ENCODE assay signal across 31 cellular contexts in the genomic region with DNA sequence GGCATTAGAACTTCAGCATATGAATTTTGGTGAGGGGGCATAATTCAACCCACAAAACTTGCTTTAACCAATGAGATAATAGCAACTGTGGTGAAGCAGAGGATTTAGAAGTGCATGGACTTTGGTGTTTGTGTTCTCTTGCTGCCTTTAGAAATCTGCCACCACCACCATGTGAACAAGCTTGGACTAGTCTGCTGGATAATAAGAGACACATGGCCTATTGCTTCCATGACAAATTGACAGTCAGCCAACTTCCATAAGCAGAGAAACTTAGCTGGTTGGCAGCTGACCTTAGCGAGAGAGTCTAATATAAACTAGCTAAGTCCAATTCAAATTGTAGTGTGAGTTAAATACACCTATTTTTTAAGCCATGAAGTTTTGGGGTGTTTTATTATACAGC.
A peak's percentile ranks its signal among the peaks of the same experiment; 100 is the strongest.
DNase-seq lines count a peak whose midpoint lies in the region; ATAC-seq and TF ChIP-seq lines count a peak whose summit lies in the region.
"Had no signal": no experiment of that assay in that cellular context is flagged by ENCODE, and none has a peak within 500 bp of the region (broad histone marks: within the 10 kb centered on the region; RNA-seq: fewer than 3 reads in every experiment).

No MANE protein-coding gene starts in this region.

- no peak for TF ChIP-seq CTCF in BE2C (IDR thresholded peaks at IDR 0.05; ENCODE audit: low read depth, low read length)
- TF ChIP-seq CTCF in GM23338 (conservative IDR thresholded peaks at IDR 0.05; ENCODE audit: low read depth in 2 of 2) = no peak

- no peaks in the 10 kb centered on the region for H3K9me2 ChIP-seq in GM23338 (ENCODE audit: insufficient read depth)

- H3K36me3 ChIP-seq in BE2C = no peaks in the 10 kb centered on the region
- no peaks in the 10 kb centered on the region for H3K36me3 ChIP-seq in GM23338 (ENCODE audit: insufficient read depth)
- H3K36me3 ChIP-seq: adrenal gland; BLaER1 treated with 17β-estradiol and CSF1 and Interleukin-3, amounts not matched to agents 10 nM and 100 nM; gastroesophageal sphincter; sigmoid colon; tibial artery; vagina had no signal

- no peaks in the 10 kb centered on the region for H3K27me3 ChIP-seq in BE2C
- no peaks in the 10 kb centered on the region for H3K27me3 ChIP-seq in GM23338 (ENCODE audit: insufficient read depth)
- H3K27me3 ChIP-seq: adrenal gland; BLaER1 treated with 17β-estradiol and CSF1 and Interleukin-3, amounts not matched to agents 10 nM and 100 nM; body of pancreas; gastroesophageal sphincter; sigmoid colon; tibial artery; vagina had no signal

- H3K4me3 Mint-ChIP-seq in GM23338 = no peak overlapping the region
- H3K4me3 Mint-ChIP-seq: natural killer cell had no signal

- no peaks in the 10 kb centered on the region for H3K9me3 ChIP-seq in BE2C
- H3K9me3 ChIP-seq: adrenal gland; BLaER1 treated with 17β-estradiol and CSF1 and Interleukin-3, amounts not matched to agents 10 nM and 100 nM; body of pancreas; gastroesophageal sphincter; sigmoid colon; tibial artery; vagina had no signal

- no peak overlapping the region for H3K27ac ChIP-seq in GM23338 (ENCODE audit: low read depth)
- H3K27ac ChIP-seq: adrenal gland; BLaER1 treated with 17β-estradiol and CSF1 and Interleukin-3, amounts not matched to agents 10 nM and 100 nM; body of pancreas; gastroesophageal sphincter; sigmoid colon; tibial artery; vagina had no signal

- no peak overlapping the region for H2AFZ ChIP-seq in GM23338

- no peaks in the 10 kb centered on the region for H3K36me3 Mint-ChIP-seq in GM23338 (ENCODE audit: low read depth)

- no peak overlapping the region for H3K27ac Mint-ChIP-seq in GM23338
- H3K27ac Mint-ChIP-seq: natural killer cell had no signal

- no peaks in the 10 kb centered on the region for H3F3A ChIP-seq in GM23338 (replicated peaks; ENCODE audit: low read depth)

- peaks cover 11% of the 10 kb centered on the region; the same call in 2 of the 3 replicates for H3K4me1 Mint-ChIP-seq in GM23338
- H3K4me1 Mint-ChIP-seq: natural killer cell had no signal

- no peaks in the 10 kb centered on the region for H4K20me1 ChIP-seq in GM23338 (replicated peaks; ENCODE audit: insufficient read depth)
- H4K20me1 ChIP-seq: BLaER1 treated with 17β-estradiol and CSF1 and Interleukin-3, amounts not matched to agents 10 nM and 100 nM had no signal

- no peaks in the 10 kb centered on the region for H3K9me3 Mint-ChIP-seq in GM23338

- H3K4me2 ChIP-seq in GM23338 = no peak overlapping the region
- H3K4me2 ChIP-seq: BLaER1 treated with 17β-estradiol and CSF1 and Interleukin-3, amounts not matched to agents 10 nM and 100 nM had no signal

- no peaks in the 10 kb centered on the region for H3K79me2 ChIP-seq in GM23338 (replicated peaks; ENCODE audit: insufficient read depth)

- no peak overlapping the region for H3K4me3 ChIP-seq in BE2C (ENCODE audit: low read depth, low read length)
- no peak overlapping the region for H3K4me3 ChIP-seq in GM23338
- H3K4me3 ChIP-seq: adrenal gland; BLaER1 treated with 17β-estradiol and CSF1 and Interleukin-3, amounts not matched to agents 10 nM and 100 nM; body of pancreas; gastroesophageal sphincter; mucosa of descending colon; sigmoid colon; tibial artery; vagina had no signal

- ATAC-seq in esophagus mucosa (peak; percentile 31), GM23338 (no peak), GM18870 (IDR thresholded peaks at IDR 0.05; ENCODE audit: unreplicated experiment) (no peak), HG03354 (IDR thresholded peaks at IDR 0.05; ENCODE audit: poor library complexity, severe bottlenecking, unreplicated experiment) (no peak)
- ATAC-seq: body of pancreas, gastroesophageal sphincter, left cardiac atrium, mucosa of descending colon, natural killer cell, PC-3 had no signal

- DNase-seq in BE2C (peak; percentile 13), DMS153 (lab: John Stamatoyannopoulos, UW) (peak; percentile 76), NCI-H446 treated with DMSO at 0.1 percent for 48 hours (lab: John Stamatoyannopoulos, UW) (peak; percentile 95), GM23338 (ENCODE audit: low spot score) (no peak)
- DNase-seq: activated CD4-positive, alpha-beta T cell treated with anti-CD3 and anti-CD28 coated beads, Interleukin-2, amount 50 U/mL, for 48 hours; activated CD4-positive, CD25-positive, alpha-beta regulatory T cell treated with anti-CD3 and anti-CD28 coated beads, Interleukin-2, amount 50 U/mL, for 72 hours; activated naive CD4-positive, alpha-beta T cell; activated T-cell treated with anti-CD3 and anti-CD28 coated beads, Interleukin-2, amount 50 U/mL, for 48 hours; adrenal gland; body of pancreas; cerebellar nuclear complex; dermis blood vessel endothelial cell; DMS79; hypothalamus; Kasumi-1; left cardiac atrium; mucosa of descending colon; MV-4-11; natural killer cell; NCI-H187 treated with DMSO at 0.1 percent for 48 hours; NK-92 treated with Interleukin-12 subunit alpha and Interleukin-12 subunit beta, amount 100 ng/mL, for 24 hours; PC-3; sigmoid colon; stimulated activated CD4-positive, alpha-beta T cell treated with anti-CD3 and anti-CD28 coated beads, Interleukin-4, amount 100 ng/mL, for 1 hour; tibial artery had no signal

- H3K4me1 ChIP-seq in BE2C (0 out of 2 replicates have a peak, but pooled peaks cover 2% of the 10 kb centered on the region), GM23338 (ENCODE audit: insufficient read depth) (peaks cover 17% of the 10 kb centered on the region)
- H3K4me1 ChIP-seq: adrenal gland, body of pancreas, tibial artery, vagina had no signal

- H3K27me3 Mint-ChIP-seq in GM23338 (ENCODE audit: insufficient read depth, low read depth, poor library complexity) = no peaks in the 10 kb centered on the region

TF ChIP-seq in GM23338, 12 proteins besides CTCF, POLR2A, EP300 and RAD21:
- TF ChIP-seq JUNB (IDR thresholded peaks at IDR 0.05; ENCODE audit: unreplicated experiment) = no peak
- TF ChIP-seq, protein P1, sequence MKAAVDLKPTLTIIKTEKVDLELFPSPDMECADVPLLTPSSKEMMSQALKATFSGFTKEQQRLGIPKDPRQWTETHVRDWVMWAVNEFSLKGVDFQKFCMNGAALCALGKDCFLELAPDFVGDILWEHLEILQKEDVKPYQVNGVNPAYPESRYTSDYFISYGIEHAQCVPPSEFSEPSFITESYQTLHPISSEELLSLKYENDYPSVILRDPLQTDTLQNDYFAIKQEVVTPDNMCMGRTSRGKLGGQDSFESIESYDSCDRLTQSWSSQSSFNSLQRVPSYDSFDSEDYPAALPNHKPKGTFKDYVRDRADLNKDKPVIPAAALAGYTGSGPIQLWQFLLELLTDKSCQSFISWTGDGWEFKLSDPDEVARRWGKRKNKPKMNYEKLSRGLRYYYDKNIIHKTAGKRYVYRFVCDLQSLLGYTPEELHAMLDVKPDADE (IDR thresholded peaks at IDR 0.05) = no peak
- no peak for TF ChIP-seq NANOG (IDR thresholded peaks at IDR 0.05; ENCODE audit: borderline replicate concordance)
- TF ChIP-seq ZNF331 (CRISPR knock-in tag; IDR thresholded peaks at IDR 0.05; ENCODE audit: low read depth) = no peak
- TF ChIP-seq EZH2 (IDR thresholded peaks at IDR 0.05; ENCODE audit: low read depth, unreplicated experiment) = no peak
TF ChIP-seq in GM23338: peak in this region for 0.
